10 cellular contexts compared by ENCODE assay signal in genomic region chr4:82124365-82124764, GRCh38.
"Had no signal": no experiment of that assay in that cellular context is flagged by ENCODE, and none has a peak within 500 bp of the region (broad histone marks: within the 10 kb centered on the region; RNA-seq: fewer than 3 reads in every experiment).

No MANE protein-coding gene starts in this region.

- H3K27me3 ChIP-seq: colonic mucosa, upper lobe of right lung had no signal

- H3K9me3 ChIP-seq: colonic mucosa, upper lobe of right lung had no signal

- H3K4me1 ChIP-seq: colonic mucosa, parathyroid adenoma, upper lobe of right lung had no signal

- ATAC-seq: activated T-helper 17 cell treated with anti-CD3 and anti-CD28 coated beads, Interleukin-2, amount 50 U/mL, for 72 hours; upper lobe of right lung had no signal

- H3K4me3 ChIP-seq: colonic mucosa, upper lobe of right lung had no signal

- DNase-seq: activated T-cell treated with anti-CD3 and anti-CD28 coated beads for 4 hours; colonic mucosa; effector CD4-positive, alpha-beta T cell; hypothalamus; midbrain; stimulated activated CD4-positive, alpha-beta T cell treated with anti-CD3 and anti-CD28 coated beads, Interleukin-4, amount 100 ng/mL, for 24 hours; upper lobe of right lung had no signal

- H3K36me3 ChIP-seq: colonic mucosa, upper lobe of right lung had no signal

- H3K27ac ChIP-seq: colonic mucosa, epithelial cell of prostate, parathyroid adenoma, upper lobe of right lung had no signal
